17 cellular contexts compared by ENCODE assay signal in genomic region chr14:68534301-68534700, GRCh38.
DNase-seq lines count a peak whose midpoint lies in the region; ATAC-seq, FAIRE-seq and TF ChIP-seq lines count a peak whose summit lies in the region.
"Had no signal": no experiment of that assay in that cellular context is flagged by ENCODE, and none has a peak within 500 bp of the region (broad histone marks: within the 10 kb centered on the region; RNA-seq: fewer than 3 reads in every experiment).

No MANE protein-coding gene starts in this region.

- POLR2A ChIA-PET in MCF 10A (lab: Yijun Ruan, JAX) = interaction anchor here (0.7 to 6.7 kb wide), 13 partner anchors 7 to 284 kb away, joined by 3 to 60 read pairs (median 8); partner anchors contain the start of gene ZFP36L1

- H3K27ac ChIP-seq in mammary epithelial cell (ENCODE audit: insufficient read depth, low read depth, low read length) = no peak overlapping the region
- H3K27ac ChIP-seq in astrocyte (ENCODE audit: low read depth, low read length) = no peak overlapping the region
- H3K27ac ChIP-seq in urinary bladder (ENCODE audit: low read depth) = peak overlapping the region; percentile 38
- H3K27ac ChIP-seq in SJCRH30 = no peak overlapping the region
- H3K27ac ChIP-seq: 22Rv1, BLaER1, HL-60 had no signal

- no peak overlapping the region for H3K4me3 ChIP-seq in mammary epithelial cell (replicated peaks in 1 of 3; ENCODE audit: insufficient read depth in 1 of 3, low read depth in 2 of 3, low read length in 3 of 3)
- H3K4me3 ChIP-seq in astrocyte (ENCODE audit: insufficient read depth, low read depth, low read length) = no peak overlapping the region
- H3K4me3 ChIP-seq in urinary bladder (ENCODE audit: low read depth, low read length) = no peak overlapping the region
- H3K4me3 ChIP-seq in SJCRH30 = no peak overlapping the region
- H3K4me3 ChIP-seq: BLaER1 had no signal

- intact Hi-C loops in MCF 10A (cut with micrococcal nuclease) = no loop called here
- intact Hi-C loops in mammary epithelial cell (cut with micrococcal nuclease) = no loop called here

- no peak for DNase-seq in MCF 10A (ENCODE audit: unreplicated experiment)
- no peak for DNase-seq in mammary epithelial cell
- peak; percentile 63 for DNase-seq in astrocyte (ENCODE audit: low read depth)
- no peak for DNase-seq in neural crest cell (ENCODE audit: low read depth, low spot score)
- DNase-seq in SJCRH30 = no peak
- no peak for DNase-seq in NCI-H446 treated with DMSO at 0.1 percent for 48 hours (lab: John Stamatoyannopoulos, UW)
- DNase-seq: CD4-positive, alpha-beta memory T cell; DMS79 treated with DMSO at 0.1 percent for 48 hours; GF-D8; GOT3; H7 had no signal

- dilution Hi-C loops in mammary epithelial cell (cut with HindIII; ENCODE audit: low sequenced_read_pairs) = no loop called here

- ATAC-seq in HG03045 (IDR thresholded peaks at IDR 0.05; ENCODE audit: unreplicated experiment) = no peak

- H3K79me2 ChIP-seq in mammary epithelial cell (ENCODE audit: insufficient read depth, low read length) (no peaks in the 10 kb centered on the region), astrocyte (ENCODE audit: insufficient read depth, low read length) (no peaks in the 10 kb centered on the region)

- H3K27me3 Mint-ChIP-seq in MCF 10A (ENCODE audit: insufficient read depth, unreplicated experiment) (no peaks in the 10 kb centered on the region), astrocyte (ENCODE audit: low read depth, unreplicated experiment) (no peaks in the 10 kb centered on the region), neural crest cell (ENCODE audit: low read depth) (no peaks in the 10 kb centered on the region)
- H3K27me3 Mint-ChIP-seq: CD4-positive, alpha-beta memory T cell had no signal

- FAIRE-seq in astrocyte (lab: Jason Lieb, UNC) = no peak

- BruUV-seq in MCF 10A (replicated peaks; lab: Mats Ljungman, UMichigan) = no TSS peak
- no TSS peak for BruUV-seq in mammary epithelial cell (replicated peaks; lab: Mats Ljungman, UMichigan)

- no peak overlapping the region for H3K9ac ChIP-seq in mammary epithelial cell (ENCODE audit: insufficient read depth, low read length)
- H3K9ac ChIP-seq in astrocyte (ENCODE audit: low read length) = no peak overlapping the region
- H3K9ac ChIP-seq: BLaER1 had no signal

- CTCF ChIA-PET in MCF 10A (lab: Yijun Ruan, JAX) (interaction anchor here (0.6 to 2.2 kb wide), 5 partner anchors 14 to 301 kb away, joined by 3 to 8 read pairs (median 3); no protein-coding TSS in a partner anchor), mammary epithelial cell (lab: Charles Lee; ENCODE audit: low non-redundant PET) (interaction anchor here (0.6 kb wide), 2 partner anchors 13 to 1093 kb away, joined by 5 to 7 read pairs; no protein-coding TSS in a partner anchor)

- 97% methylated on average over 3 of the region's 3 CpGs for WGBS in mammary epithelial cell (ENCODE audit: low coverage, missing lambda C conversion rate)
- 96% methylated on average over 3 of the region's 3 CpGs for WGBS in urinary bladder

- H3K4me1 Mint-ChIP-seq in MCF 10A (ENCODE audit: insufficient read depth, unreplicated experiment) (peaks cover 26% of the 10 kb centered on the region), astrocyte (ENCODE audit: low read depth, unreplicated experiment) (peaks cover 14% of the 10 kb centered on the region), neural crest cell (peaks cover 34% of the 10 kb centered on the region)

- no peak for TF ChIP-seq CTCF in MCF 10A (IDR thresholded peaks at IDR 0.05; ENCODE audit: unreplicated experiment)
- TF ChIP-seq CTCF in mammary epithelial cell (conservative IDR thresholded peaks at IDR 0.05 in 1 of 2, IDR thresholded peaks at IDR 0.05 in 1 of 2; ENCODE audit: extremely low read depth in 1 of 2, insufficient read depth in 1 of 2, low read depth in 1 of 2, low read length in 2 of 2) = no peak
- TF ChIP-seq CTCF in astrocyte (IDR thresholded peaks at IDR 0.05; ENCODE audit: insufficient read depth, low read depth, low read length) = no peak
- no peak for TF ChIP-seq CTCF in neural crest cell (conservative IDR thresholded peaks at IDR 0.05)

- H3K9me3 ChIP-seq in mammary epithelial cell (replicated peaks; ENCODE audit: insufficient read depth, low read length) (peaks cover 2% of the 10 kb centered on the region), astrocyte (ENCODE audit: insufficient read depth, low read depth, low read length) (peaks cover 2% of the 10 kb centered on the region), SJCRH30 (replicated peaks) (0 out of 2 replicates have a peak, but pooled peaks cover 5% of the 10 kb centered on the region)

- H3K36me3 Mint-ChIP-seq in MCF 10A (ENCODE audit: insufficient read depth, unreplicated experiment) (no peaks in the 10 kb centered on the region), astrocyte (ENCODE audit: low read depth, unreplicated experiment) (no peaks in the 10 kb centered on the region), neural crest cell (ENCODE audit: low read depth) (peaks cover 25% of the 10 kb centered on the region)

- H3K36me3 ChIP-seq in mammary epithelial cell (ENCODE audit: insufficient read depth, low read length) (no peaks in the 10 kb centered on the region), astrocyte (ENCODE audit: insufficient read depth, low read length) (no peaks in the 10 kb centered on the region), urinary bladder (ENCODE audit: insufficient read depth) (no peaks in the 10 kb centered on the region), SJCRH30 (no peaks in the 10 kb centered on the region)

- no peaks in the 10 kb centered on the region for H3K27me3 ChIP-seq in mammary epithelial cell (ENCODE audit: insufficient read depth, low read length)
- no peaks in the 10 kb centered on the region for H3K27me3 ChIP-seq in astrocyte (ENCODE audit: insufficient read depth, low read length)
- H3K27me3 ChIP-seq in SJCRH30 = no peaks in the 10 kb centered on the region
- H3K27me3 ChIP-seq: BLaER1 had no signal

- peaks cover 28% of the 10 kb centered on the region for H3K9me3 Mint-ChIP-seq in MCF 10A (ENCODE audit: unreplicated experiment)
- peaks cover 12% of the 10 kb centered on the region for H3K9me3 Mint-ChIP-seq in astrocyte (ENCODE audit: unreplicated experiment)
- peaks cover 27% of the 10 kb centered on the region for H3K9me3 Mint-ChIP-seq in neural crest cell

- in situ Hi-C loops in mammary epithelial cell (cut with MboI; ENCODE audit: low sequenced_read_pairs in 2 of 2) = loop anchor here in 1 of 2 donors (25.0 kb wide), 2 partner anchors 253 to 597 kb away; partner anchors contain the start of gene ZFP36L1

- no peak overlapping the region for H2AFZ ChIP-seq in mammary epithelial cell (ENCODE audit: low read depth, low read length)
- H2AFZ ChIP-seq in astrocyte (ENCODE audit: low read depth, low read length) = no peak overlapping the region

- no peaks in the 10 kb centered on the region for H4K20me1 ChIP-seq in mammary epithelial cell (ENCODE audit: insufficient read depth, low read length)
- H4K20me1 ChIP-seq in astrocyte (ENCODE audit: insufficient read depth, low read length) = no peaks in the 10 kb centered on the region
- H4K20me1 ChIP-seq: BLaER1 had no signal

- H3K27ac Mint-ChIP-seq in MCF 10A (ENCODE audit: low read depth, unreplicated experiment) (peak overlapping the region; percentile 72), astrocyte (ENCODE audit: unreplicated experiment) (no peak overlapping the region), neural crest cell (ENCODE audit: unreplicated experiment) (peak overlapping the region; percentile 23)
- H3K27ac Mint-ChIP-seq: CD14-positive monocyte; CD4-positive, alpha-beta memory T cell had no signal

- H3K4me1 ChIP-seq in mammary epithelial cell (ENCODE audit: insufficient read depth, low read length) (peaks cover 18% of the 10 kb centered on the region), astrocyte (ENCODE audit: insufficient read depth, low read length) (peaks cover 8% of the 10 kb centered on the region), urinary bladder (ENCODE audit: insufficient read depth) (no peaks in the 10 kb centered on the region), SJCRH30 (peaks cover 4% of the 10 kb centered on the region; the same call in 1 of the 2 replicates)
- H3K4me1 ChIP-seq: BLaER1 had no signal

- no peak overlapping the region for H3K4me3 Mint-ChIP-seq in MCF 10A (ENCODE audit: unreplicated experiment)
- no peak overlapping the region for H3K4me3 Mint-ChIP-seq in astrocyte (ENCODE audit: unreplicated experiment)
- H3K4me3 Mint-ChIP-seq in neural crest cell = no peak overlapping the region
- H3K4me3 Mint-ChIP-seq: CD14-positive monocyte; CD4-positive, alpha-beta memory T cell had no signal

- H3K4me2 ChIP-seq in mammary epithelial cell (ENCODE audit: insufficient read depth, low read depth, low read length) (no peak overlapping the region), astrocyte (ENCODE audit: low read length) (no peak overlapping the region)
- H3K4me2 ChIP-seq: BLaER1 had no signal
